ENCODE assay signal across 8 cellular contexts in genomic region chr1:91020967-91021685, GRCh38.
A peak's percentile ranks its signal among the peaks of the same experiment; 100 is the strongest.
DNase-seq lines count a peak whose midpoint lies in the region; ATAC-seq lines count a peak whose summit lies in the region.

No MANE protein-coding gene starts in this region.

- H3K9ac ChIP-seq in BLaER1, result peak overlapping the region; percentile 100

- peak overlapping the region; percentile 94 for H3K4me3 Mint-ChIP-seq in memory B cell

- ATAC-seq in GM19043 (IDR thresholded peaks at IDR 0.05; ENCODE audit: low read depth, unreplicated experiment), result peak; percentile 34
- peak; percentile 22 for ATAC-seq in HG03378 (IDR thresholded peaks at IDR 0.05; ENCODE audit: unreplicated experiment)
- ATAC-seq in memory B cell (ENCODE audit: low read depth), result peak; percentile 48

- no peaks in the 10 kb centered on the region for H3K27me3 Mint-ChIP-seq in memory B cell

- H3K27ac Mint-ChIP-seq in memory B cell, result peak overlapping the region; percentile 99

- H4K20me1 ChIP-seq in BLaER1, result peaks cover 48% of the 10 kb centered on the region

- H3K4me1 ChIP-seq in BLaER1, result peaks cover 31% of the 10 kb centered on the region

- no peaks in the 10 kb centered on the region for H3K9me3 Mint-ChIP-seq in memory B cell

- peak overlapping the region; percentile 82 for H3K4me3 ChIP-seq in BLaER1

- peak overlapping the region; percentile 72 for H3K4me2 ChIP-seq in BLaER1

- H3K4me1 Mint-ChIP-seq in memory B cell, result peaks cover 40% of the 10 kb centered on the region

- peak overlapping the region; percentile 100 for H3K27ac ChIP-seq in BLaER1

- peaks cover 21% of the 10 kb centered on the region; the same call in 1 of the 2 replicates for H3K36me3 ChIP-seq in BLaER1

- H3K36me3 Mint-ChIP-seq in memory B cell, result peaks cover 2% of the 10 kb centered on the region

- no peaks in the 10 kb centered on the region for H3K27me3 ChIP-seq in BLaER1

- DNase-seq in NCI-H82 treated with DMSO at 0.1 percent for 48 hours (lab: John Stamatoyannopoulos, UW; ENCODE audit: unreplicated experiment) (peak; percentile 83), memory B cell (ENCODE audit: low spot score in 2 of 2) (peak; percentile 62)
- DNase-seq in activated CD8-positive, alpha-beta memory T cell treated with anti-CD3 and anti-CD28 coated beads for 24 hours, result peak; percentile 82
- peak; percentile 67 for DNase-seq in effector CD8-positive, alpha-beta T cell (lab: John Stamatoyannopoulos, UW)
- DNase-seq in stimulated activated CD8-positive, alpha-beta memory T cell treated with anti-CD3 and anti-CD28 coated beads, Interleukin-12 subunit alpha, Interleukin-12 subunit beta, amount 100 ng/mL, for 24 hours (ENCODE audit: extremely low read depth), result peak; percentile 39

- H3K9me3 ChIP-seq in BLaER1, result no peaks in the 10 kb centered on the region

Comparison
In these comparisons a context has a peak if more than half of its experiments do, and no peak if none do; other contexts are left out.
1. Peak in every context shown above with its lines: DNase-seq, ATAC-seq, H3K4me3 ChIP-seq and H3K27ac ChIP-seq.